13 cellular contexts compared by ENCODE assay signal in the genomic region with DNA sequence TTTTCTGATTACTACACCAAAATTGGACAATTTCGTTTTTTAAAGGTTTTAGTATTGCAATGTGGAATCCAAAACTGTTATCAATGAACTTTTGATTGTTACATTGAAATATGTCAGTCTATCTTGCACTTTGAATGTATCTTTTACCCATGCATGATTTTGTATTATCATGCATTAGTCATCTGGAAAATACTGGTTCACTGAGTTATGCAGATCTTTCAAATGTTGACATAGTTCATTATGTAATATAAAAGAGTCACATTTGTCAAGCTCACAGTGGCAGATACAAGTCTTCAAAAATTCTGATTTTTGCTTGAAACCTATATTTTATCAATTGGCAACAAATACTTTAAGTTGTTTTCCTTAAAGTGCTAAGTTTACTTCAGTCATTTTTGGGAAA.
DNase-seq lines count a peak whose midpoint lies in the region; ATAC-seq and TF ChIP-seq lines count a peak whose summit lies in the region.
"Had no signal": no experiment of that assay in that cellular context is flagged by ENCODE, and none has a peak within 500 bp of the region (broad histone marks: within the 10 kb centered on the region; RNA-seq: fewer than 3 reads in every experiment).

No MANE protein-coding gene starts in this region.

- no peak overlapping the region for H2BK5ac ChIP-seq in neuronal stem cell (ENCODE audit: low read length)

- H2BK120ac ChIP-seq in neuronal stem cell (ENCODE audit: low read depth, low read length): no peak overlapping the region

- H3K9me3 ChIP-seq in subcutaneous abdominal adipose tissue (ENCODE audit: control insufficient read depth in 5 of 5, low read length in 5 of 5) (no peaks in the 10 kb centered on the region), neuronal stem cell (replicated peaks in 1 of 2; ENCODE audit: control insufficient read depth in 2 of 2, insufficient read depth in 1 of 2, low read depth in 1 of 2, low read length in 2 of 2) (no peaks in the 10 kb centered on the region), left ventricle myocardium inferior (replicated peaks) (no peaks in the 10 kb centered on the region)
- H3K9me3 ChIP-seq: MG63 had no signal

- H3K4me1 ChIP-seq in foreskin keratinocyte (peaks cover 39% of the 10 kb centered on the region), subcutaneous abdominal adipose tissue (ENCODE audit: control insufficient read depth in 5 of 5, insufficient read depth in 5 of 5, low read length in 5 of 5) (peaks cover 6 to 69% (median 46%) of the 10 kb centered on the region in 5 donors), neuronal stem cell (ENCODE audit: control insufficient read depth in 2 of 2, insufficient read depth in 1 of 2, low read depth in 1 of 2, low read length in 2 of 2) (peaks cover 0 to 2% of the 10 kb centered on the region in 2 donors), left ventricle myocardium inferior (peaks cover 96% of the 10 kb centered on the region)

- H3K27ac Mint-ChIP-seq in activated naive CD4-positive, alpha-beta T cell treated with anti-CD3 and anti-CD28 coated beads, Interleukin-2, amount 50 U/mL, for 24 hours: peak overlapping the region; percentile 87
- H3K27ac Mint-ChIP-seq in activated naive CD4-positive, alpha-beta T cell treated with anti-CD3 and anti-CD28 coated beads, Interleukin-2, amount 10 ng/mL, durations not matched to agents 7 days and 5 days: no peak overlapping the region
- H3K27ac Mint-ChIP-seq in activated B cell treated with CpG ODN at 0.5 μM for 24 hours: peak overlapping the region; percentile 18

- peaks cover 11% of the 10 kb centered on the region for H3K36me3 Mint-ChIP-seq in activated naive CD4-positive, alpha-beta T cell treated with anti-CD3 and anti-CD28 coated beads, Interleukin-2, amount 50 U/mL, for 24 hours
- H3K36me3 Mint-ChIP-seq in activated naive CD4-positive, alpha-beta T cell treated with anti-CD3 and anti-CD28 coated beads, Interleukin-2, amount 10 ng/mL, durations not matched to agents 7 days and 5 days: peaks cover 19% of the 10 kb centered on the region
- H3K36me3 Mint-ChIP-seq in activated B cell treated with CpG ODN at 0.5 μM for 24 hours (ENCODE audit: low read depth): peaks cover 31% of the 10 kb centered on the region

- H2AK5ac ChIP-seq in neuronal stem cell (ENCODE audit: low read depth, low read length): no peak overlapping the region

- H4K91ac ChIP-seq in neuronal stem cell (ENCODE audit: low read depth, low read length, poor library complexity): no peak overlapping the region

- WGBS in neuronal stem cell (ENCODE audit: extremely low coverage in 2 of 2, insufficient read length in 2 of 2, insufficient replicate concordance in 1 of 2), 2 donors: no CpG with 5 or more reads among the region's 1 CpG

- H3K4me3 ChIP-seq in subcutaneous abdominal adipose tissue (ENCODE audit: low read depth in 1 of 5, low read length in 5 of 5) (no peak overlapping the region), neuronal stem cell (ENCODE audit: low read length in 2 of 2) (no peak overlapping the region), left ventricle myocardium inferior (no peak overlapping the region)
- H3K4me3 ChIP-seq: MG63 had no signal

- no peak overlapping the region for H2AFZ ChIP-seq in neuronal stem cell (ENCODE audit: low read length)

- no peak overlapping the region for H4K8ac ChIP-seq in neuronal stem cell (ENCODE audit: low read depth, low read length)

- no peak for ATAC-seq in activated B cell treated with CpG ODN at 0.5 μM for 24 hours (ENCODE audit: low read depth)
- ATAC-seq in foreskin keratinocyte: peak; percentile 32

- TF ChIP-seq CTCF in activated B cell treated with CpG ODN at 0.5 μM for 24 hours (IDR thresholded peaks at IDR 0.05): no peak
- no peak for TF ChIP-seq CTCF in foreskin keratinocyte (conservative IDR thresholded peaks at IDR 0.05)
- TF ChIP-seq CTCF in left ventricle myocardium inferior (IDR thresholded peaks at IDR 0.05; ENCODE audit: borderline replicate concordance): no peak

- no peaks in the 10 kb centered on the region for H3K9me3 Mint-ChIP-seq in activated naive CD4-positive, alpha-beta T cell treated with anti-CD3 and anti-CD28 coated beads, Interleukin-2, amount 50 U/mL, for 24 hours
- H3K9me3 Mint-ChIP-seq in activated naive CD4-positive, alpha-beta T cell treated with anti-CD3 and anti-CD28 coated beads, Interleukin-2, amount 10 ng/mL, durations not matched to agents 7 days and 5 days: no peaks in the 10 kb centered on the region
- no peaks in the 10 kb centered on the region for H3K9me3 Mint-ChIP-seq in activated B cell treated with CpG ODN at 0.5 μM for 24 hours

- CTCF ChIA-PET in activated naive CD4-positive, alpha-beta T cell treated with anti-CD3 and anti-CD28 coated beads, Interleukin-2, amount 10 ng/mL, durations not matched to agents 7 days and 5 days (lab: Charles Lee): no interaction called here
- CTCF ChIA-PET in activated B cell treated with CpG ODN at 0.5 μM for 24 hours (lab: Charles Lee): no interaction called here

- H3K27me3 Mint-ChIP-seq in activated naive CD4-positive, alpha-beta T cell treated with anti-CD3 and anti-CD28 coated beads, Interleukin-2, amount 50 U/mL, for 24 hours: no peaks in the 10 kb centered on the region
- no peaks in the 10 kb centered on the region for H3K27me3 Mint-ChIP-seq in activated naive CD4-positive, alpha-beta T cell treated with anti-CD3 and anti-CD28 coated beads, Interleukin-2, amount 10 ng/mL, durations not matched to agents 7 days and 5 days
- H3K27me3 Mint-ChIP-seq in activated B cell treated with CpG ODN at 0.5 μM for 24 hours: no peaks in the 10 kb centered on the region

- no peak overlapping the region for H3K23ac ChIP-seq in neuronal stem cell (ENCODE audit: low read depth, low read length, poor library complexity)

- H3K36me3 ChIP-seq in subcutaneous abdominal adipose tissue (ENCODE audit: control insufficient read depth in 5 of 5, insufficient read depth in 5 of 5, low read length in 5 of 5) (peaks cover 1 to 3% (median 1%) of the 10 kb centered on the region in 5 donors), neuronal stem cell (replicated peaks in 1 of 2; ENCODE audit: control insufficient read depth in 2 of 2, insufficient read depth in 2 of 2, low read length in 2 of 2) (no peaks in the 10 kb centered on the region), left ventricle myocardium inferior (peaks cover under 1% of the 10 kb centered on the region)

- H3K9ac ChIP-seq in subcutaneous abdominal adipose tissue (ENCODE audit: low read length in 5 of 5) (no peak overlapping the region), neuronal stem cell (ENCODE audit: low read depth, low read length, poor library complexity) (no peak overlapping the region)
- H3K9ac ChIP-seq: KMS-11 had no signal

- H3K4me1 Mint-ChIP-seq in activated naive CD4-positive, alpha-beta T cell treated with anti-CD3 and anti-CD28 coated beads, Interleukin-2, amount 50 U/mL, for 24 hours: peaks cover 80% of the 10 kb centered on the region
- peaks cover 9% of the 10 kb centered on the region for H3K4me1 Mint-ChIP-seq in activated naive CD4-positive, alpha-beta T cell treated with anti-CD3 and anti-CD28 coated beads, Interleukin-2, amount 10 ng/mL, durations not matched to agents 7 days and 5 days
- peaks cover 79% of the 10 kb centered on the region for H3K4me1 Mint-ChIP-seq in activated B cell treated with CpG ODN at 0.5 μM for 24 hours

- no peak overlapping the region for H2BK12ac ChIP-seq in neuronal stem cell (ENCODE audit: low read length)

- intact Hi-C loops in activated B cell treated with CpG ODN at 0.5 μM for 24 hours (cut with micrococcal nuclease): loop anchor here (10.0 kb wide), 1 partner anchor 507 kb away; no protein-coding TSS in a partner anchor
- intact Hi-C loops in left ventricle myocardium inferior (cut with micrococcal nuclease): loop anchor here (10.0 kb wide), 1 partner anchor 77 kb away; no protein-coding TSS in a partner anchor

- H3K27me3 ChIP-seq in foreskin keratinocyte (no peaks in the 10 kb centered on the region), subcutaneous abdominal adipose tissue (ENCODE audit: control insufficient read depth in 5 of 5, insufficient read depth in 4 of 5, low read length in 5 of 5) (no peaks in the 10 kb centered on the region), neuronal stem cell (ENCODE audit: control insufficient read depth in 3 of 3, insufficient read depth in 3 of 3, low read depth in 1 of 3, low read length in 3 of 3) (no peaks in the 10 kb centered on the region), left ventricle myocardium inferior (ENCODE audit: low read depth) (no peaks in the 10 kb centered on the region)
- H3K27me3 ChIP-seq: MG63 had no signal

- no peak overlapping the region for H3K4me2 ChIP-seq in neuronal stem cell (ENCODE audit: insufficient read depth, low read length, poor library complexity, severe bottlenecking)
- H3K4me2 ChIP-seq: KMS-11 had no signal

- H3K27ac ChIP-seq in foreskin keratinocyte: no peak overlapping the region
- peak overlapping the region; percentile 76 for H3K27ac ChIP-seq in subcutaneous abdominal adipose tissue (ENCODE audit: low read depth, low read length)
- H3K27ac ChIP-seq in neuronal stem cell (replicated peaks; ENCODE audit: low read length): no peak overlapping the region
- no peak overlapping the region for H3K27ac ChIP-seq in left ventricle myocardium inferior (replicated peaks)
- H3K27ac ChIP-seq: KMS-11 had no signal

- no peak overlapping the region for H3K18ac ChIP-seq in neuronal stem cell (ENCODE audit: low read length)

- POLR2A ChIA-PET in activated B cell treated with CpG ODN at 0.5 μM for 24 hours (lab: Charles Lee): no interaction called here

- no peak overlapping the region for H3K14ac ChIP-seq in neuronal stem cell (ENCODE audit: low read length)

- no peak overlapping the region for H3K4ac ChIP-seq in neuronal stem cell (ENCODE audit: low read length)

- no peaks in the 10 kb centered on the region for H3K79me1 ChIP-seq in neuronal stem cell (ENCODE audit: low read depth, low read length)

- no peak overlapping the region for H2BK15ac ChIP-seq in neuronal stem cell (ENCODE audit: low read length)

- peak overlapping the region; percentile 44 for H3K4me3 Mint-ChIP-seq in activated naive CD4-positive, alpha-beta T cell treated with anti-CD3 and anti-CD28 coated beads, Interleukin-2, amount 50 U/mL, for 24 hours
- no peak overlapping the region for H3K4me3 Mint-ChIP-seq in activated naive CD4-positive, alpha-beta T cell treated with anti-CD3 and anti-CD28 coated beads, Interleukin-2, amount 10 ng/mL, durations not matched to agents 7 days and 5 days
- H3K4me3 Mint-ChIP-seq in activated B cell treated with CpG ODN at 0.5 μM for 24 hours: no peak overlapping the region

- DNase-seq in activated naive CD4-positive, alpha-beta T cell treated with anti-CD3 and anti-CD28 coated beads, Interleukin-2, amount 10 ng/mL, durations not matched to agents 7 days and 5 days: no peak
- DNase-seq in activated B cell treated with CpG ODN at 0.5 μM for 24 hours: no peak
- no peak for DNase-seq in foreskin keratinocyte
- DNase-seq in neuronal stem cell (ENCODE audit: low spot score): no peak
- no peak for DNase-seq in left ventricle myocardium inferior
- DNase-seq in stimulated activated CD8-positive, alpha-beta memory T cell treated with anti-CD3 and anti-CD28 coated beads, Interleukin-4, amount 100 ng/mL, for 48 hours: no peak
- DNase-seq: MG63, NCI-H187 treated with DMSO at 0.1 percent for 48 hours, NCI-H2171 treated with DMSO at 0.1 percent for 48 hours, SIG-M5 had no signal
